ENCODE assay signal across 21 cellular contexts in the genomic region with DNA sequence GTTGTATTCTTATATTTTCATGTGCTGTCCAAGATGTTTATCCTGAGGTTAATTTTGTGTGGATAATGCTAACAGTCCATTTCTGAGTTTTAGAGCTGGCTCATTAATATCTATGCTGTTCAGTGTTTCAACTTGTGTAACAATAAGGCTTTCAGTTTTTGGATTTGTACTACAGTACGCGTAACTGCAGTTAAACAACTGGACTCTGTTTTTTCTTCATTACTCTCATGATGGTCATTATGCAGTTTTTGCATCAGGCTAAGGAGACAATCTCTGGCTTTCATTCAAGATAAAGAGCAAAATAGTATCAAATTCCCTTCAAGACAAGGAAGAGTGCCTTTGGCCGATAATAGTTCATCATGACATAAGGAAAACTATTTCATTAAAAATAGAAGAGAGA.
"Had no signal": no experiment of that assay in that cellular context is flagged by ENCODE, and none has a peak within 500 bp of the region (broad histone marks: within the 10 kb centered on the region; RNA-seq: fewer than 3 reads in every experiment).

No MANE protein-coding gene starts in this region.

- H3K9me3 ChIP-seq: SJSA1 had no signal

- H3K27ac ChIP-seq: SJSA1 had no signal

- H3K4me3 ChIP-seq: SJSA1 had no signal

- H3K36me3 ChIP-seq: SJSA1 had no signal

- H3K4me2 ChIP-seq: SK-N-SH had no signal

- H3K27me3 ChIP-seq: SJSA1 had no signal

- H3K4me1 ChIP-seq: SJSA1 had no signal

- DNase-seq: KBM-7, MV-4-11, NCI-H1092, NCI-H1105 treated with DMSO at 0.1 percent for 48 hours, NCI-H1417 treated with DMSO at 0.1 percent for 48 hours, NCI-H146, NCI-H1694 treated with DMSO at 0.1 percent for 48 hours, NCI-H1930, NCI-H2081, NCI-H2171, NCI-H226, NCI-H446, NCI-H510A, NCI-H524 treated with DMSO at 0.1 percent for 48 hours, NCI-H69, NCI-H774, Right ventricle myocardium superior, RPMI8226, SIG-M5, SK-N-SH had no signal
